1 cellular context compared by ENCODE assay signal in the genomic region with DNA sequence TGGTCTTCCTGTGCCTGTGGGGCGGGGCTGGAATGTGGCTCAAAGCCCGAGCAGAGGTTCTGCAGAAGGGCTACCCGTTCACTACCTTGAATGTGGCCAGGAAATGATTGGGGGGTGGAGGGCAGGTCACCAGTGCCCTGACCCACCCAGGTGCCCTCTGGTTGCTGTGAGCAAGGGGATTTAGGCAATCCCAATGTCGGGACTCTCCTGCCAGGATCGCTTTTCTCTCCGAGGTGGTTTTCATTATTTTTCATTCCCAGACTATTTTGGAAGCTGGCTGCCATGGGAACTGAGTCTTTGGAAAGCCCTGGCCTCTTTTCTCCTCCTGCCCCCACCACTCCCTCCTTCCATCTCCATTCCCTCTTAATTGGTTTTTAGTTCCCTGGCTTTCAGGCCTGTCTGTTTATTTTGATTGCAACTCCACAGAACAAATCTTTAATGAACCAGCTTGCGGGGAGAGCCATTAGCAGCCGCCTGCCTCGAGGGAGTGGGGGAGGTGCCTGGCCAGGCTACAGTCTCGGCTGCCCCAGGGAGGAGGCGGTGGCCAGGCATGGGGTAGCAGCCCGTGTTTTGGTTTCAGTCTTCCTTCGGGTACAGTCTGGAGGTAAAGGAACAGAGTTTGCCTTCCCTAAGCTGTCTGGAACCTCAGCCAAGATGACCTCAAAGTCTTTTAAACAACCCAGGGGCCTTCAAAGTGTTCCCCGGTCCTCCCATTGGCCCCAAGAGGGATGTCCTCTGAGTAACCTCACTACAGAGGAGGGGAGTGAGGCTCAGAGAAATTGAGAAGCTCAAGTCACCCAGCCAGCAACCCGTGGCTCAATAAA.
TF ChIP-seq lines count a peak whose summit lies in the region.

No MANE protein-coding gene starts in this region.

TF ChIP-seq in A549, 52 proteins besides CTCF, POLR2A, EP300 and RAD21 (continued from another document):
- TF ChIP-seq NPAS2 (CRISPR knock-in tag; IDR thresholded peaks at IDR 0.05; ENCODE audit: borderline replicate concordance) (no peak), ZFP36 (IDR thresholded peaks at IDR 0.05; ENCODE audit: borderline replicate concordance, partially characterized antibody) (no peak), HOXB5 (CRISPR knock-in tag; IDR thresholded peaks at IDR 0.05) (no peak), TFCP2L1 (CRISPR knock-in tag; IDR thresholded peaks at IDR 0.05) (no peak)
- TF ChIP-seq, protein P1, sequence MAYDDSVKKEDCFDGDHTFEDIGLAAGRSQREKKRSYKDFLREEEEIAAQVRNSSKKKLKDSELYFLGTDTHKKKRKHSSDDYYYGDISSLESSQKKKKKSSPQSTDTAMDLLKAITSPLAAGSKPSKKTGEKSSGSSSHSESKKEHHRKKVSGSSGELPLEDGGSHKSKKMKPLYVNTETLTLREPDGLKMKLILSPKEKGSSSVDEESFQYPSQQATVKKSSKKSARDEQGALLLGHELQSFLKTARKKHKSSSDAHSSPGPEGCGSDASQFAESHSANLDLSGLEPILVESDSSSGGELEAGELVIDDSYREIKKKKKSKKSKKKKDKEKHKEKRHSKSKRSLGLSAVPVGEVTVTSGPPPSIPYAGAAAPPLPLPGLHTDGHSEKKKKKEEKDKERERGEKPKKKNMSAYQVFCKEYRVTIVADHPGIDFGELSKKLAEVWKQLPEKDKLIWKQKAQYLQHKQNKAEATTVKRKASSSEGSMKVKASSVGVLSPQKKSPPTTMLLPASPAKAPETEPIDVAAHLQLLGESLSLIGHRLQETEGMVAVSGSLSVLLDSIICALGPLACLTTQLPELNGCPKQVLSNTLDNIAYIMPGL (CRISPR knock-in tag; IDR thresholded peaks at IDR 0.05; ENCODE audit: borderline replicate concordance): no peak
